ENCODE assay signal across 17 cellular contexts in the genomic region with DNA sequence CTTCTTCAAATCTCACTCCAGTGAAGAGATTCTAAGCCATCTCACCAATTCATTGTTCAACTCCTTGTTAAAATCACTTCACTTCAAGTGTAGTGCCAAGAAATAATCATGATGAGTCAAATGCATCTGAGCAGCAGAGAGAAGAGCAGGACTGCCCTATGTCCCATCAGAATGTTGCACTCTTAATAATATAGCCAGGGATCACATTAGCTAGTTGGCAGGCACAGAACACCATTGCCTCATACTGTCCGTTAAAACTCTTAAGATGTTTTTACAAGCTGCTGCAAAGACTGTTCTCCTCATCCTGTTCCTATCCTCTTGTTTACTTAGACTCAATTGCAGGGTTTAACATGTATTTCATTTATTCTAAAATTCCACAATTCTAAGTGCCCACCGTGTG.
DNase-seq lines count a peak whose midpoint lies in the region; ATAC-seq and TF ChIP-seq lines count a peak whose summit lies in the region.
"Had no signal": no experiment of that assay in that cellular context is flagged by ENCODE, and none has a peak within 500 bp of the region (broad histone marks: within the 10 kb centered on the region; RNA-seq: fewer than 3 reads in every experiment).

No MANE protein-coding gene starts in this region.

- no peaks in the 10 kb centered on the region for H3K9me3 ChIP-seq in SK-N-SH
- H3K9me3 ChIP-seq in left lung: no peaks in the 10 kb centered on the region
- no peaks in the 10 kb centered on the region for H3K9me3 ChIP-seq in upper lobe of right lung
- no peaks in the 10 kb centered on the region for H3K9me3 ChIP-seq in WERI-Rb-1 (ENCODE audit: severe bottlenecking)
- H3K9me3 ChIP-seq: Peyer's patch had no signal

- no peaks in the 10 kb centered on the region for H3F3A ChIP-seq in SK-N-SH (replicated peaks; ENCODE audit: insufficient read depth)

- H3K27me3 ChIP-seq in SK-N-SH (ENCODE audit: insufficient read depth): no peaks in the 10 kb centered on the region
- no peaks in the 10 kb centered on the region for H3K27me3 ChIP-seq in left lung
- H3K27me3 ChIP-seq in upper lobe of right lung: no peaks in the 10 kb centered on the region
- no peaks in the 10 kb centered on the region for H3K27me3 ChIP-seq in WERI-Rb-1 (ENCODE audit: insufficient read depth, low read depth, severe bottlenecking)
- H3K27me3 ChIP-seq: Peyer's patch had no signal

- H3K36me3 ChIP-seq in SK-N-SH (replicated peaks in 1 of 2; ENCODE audit: control insufficient read depth in 1 of 2, insufficient read depth in 2 of 2, low read length in 1 of 2): no peaks in the 10 kb centered on the region
- H3K36me3 ChIP-seq in left lung: no peaks in the 10 kb centered on the region
- H3K36me3 ChIP-seq in upper lobe of right lung: no peaks in the 10 kb centered on the region
- H3K36me3 ChIP-seq in WERI-Rb-1: no peaks in the 10 kb centered on the region
- H3K36me3 ChIP-seq: Peyer's patch had no signal

- no peak overlapping the region for H3K4me2 ChIP-seq in SK-N-SH

- TF ChIP-seq EP300 in SK-N-SH (IDR thresholded peaks at IDR 0.05; ENCODE audit: borderline replicate concordance in 1 of 2, low read depth in 1 of 2, low read length in 1 of 2): no peak

- intact Hi-C loops in left lung (cut with DNase I): no loop called here
- intact Hi-C loops in upper lobe of right lung (cut with DNase I): no loop called here

- H3K9ac ChIP-seq in SK-N-SH: no peak overlapping the region

- peak; percentile 66 for ATAC-seq in SK-N-SH treated with all-trans-retinoic acid at 6 μM for 48 hours
- peak; percentile 75 for ATAC-seq in left lung
- ATAC-seq in upper lobe of right lung: peak; percentile 35
- ATAC-seq: natural killer cell treated with Interleukin-12 subunit alpha and Interleukin-12 subunit beta and Interleukin-15 and Interleukin-18, amount 100 ng/mL, for 72 hours had no signal

- no peak for TF ChIP-seq CTCF in SK-N-SH (IDR thresholded peaks at IDR 0.05)
- TF ChIP-seq CTCF in choroid plexus epithelial cell (conservative IDR thresholded peaks at IDR 0.05; ENCODE audit: low read depth, low read length): no peak
- no peak for TF ChIP-seq CTCF in left lung (IDR thresholded peaks at IDR 0.05)
- TF ChIP-seq CTCF in upper lobe of right lung (IDR thresholded peaks at IDR 0.05): no peak
- no peak for TF ChIP-seq CTCF in WERI-Rb-1 (IDR thresholded peaks at IDR 0.05; ENCODE audit: low read depth, low read length)

- 60% methylated on average over 2 of the region's 2 CpGs for WGBS in SK-N-SH (ENCODE audit: low lambda C conversion rate)

- CTCF ChIA-PET in SK-N-SH (lab: Yijun Ruan, JAX): no interaction called here

- no peaks in the 10 kb centered on the region for H3K79me2 ChIP-seq in SK-N-SH (ENCODE audit: insufficient read depth)

- no peak overlapping the region for H3K4me3 ChIP-seq in SK-N-SH (ENCODE audit: low read depth in 2 of 2, low read length in 1 of 2)
- H3K4me3 ChIP-seq in choroid plexus epithelial cell (ENCODE audit: low read depth, low read length): no peak overlapping the region
- H3K4me3 ChIP-seq in left lung: no peak overlapping the region
- no peak overlapping the region for H3K4me3 ChIP-seq in upper lobe of right lung
- H3K4me3 ChIP-seq in WERI-Rb-1 (ENCODE audit: low read depth, low read length): no peak overlapping the region
- H3K4me3 ChIP-seq: Peyer's patch had no signal

- no peak for TF ChIP-seq RAD21 in SK-N-SH (IDR thresholded peaks at IDR 0.05; ENCODE audit: low read length)

- no peaks in the 10 kb centered on the region for H4K20me1 ChIP-seq in SK-N-SH (ENCODE audit: insufficient read depth)

- DNase-seq in SK-N-SH: no peak
- peak; percentile 61 for DNase-seq in choroid plexus epithelial cell (ENCODE audit: low read depth)
- DNase-seq in left lung: no peak
- DNase-seq in upper lobe of right lung: no peak
- no peak for DNase-seq in WERI-Rb-1
- no peak for DNase-seq in activated gamma-delta T cell treated with Interleukin-2 at 50 U/mL for 16 hours
- no peak for DNase-seq in NCI-H2107 treated with DMSO at 0.1 percent for 48 hours (lab: John Stamatoyannopoulos, UW; ENCODE audit: unreplicated experiment)
- DNase-seq: activated CD4-positive, alpha-beta T cell treated with anti-CD3 and anti-CD28 coated beads, Interleukin-2, amount 10 ng/mL, durations not matched to agents 24 days and 14 days; activated T-cell treated with anti-CD3 and anti-CD28 coated beads, Interleukin-2, amount 50 U/mL, for 48 hours; Calu3; effector memory CD4-positive, alpha-beta T cell; hippocampal formation; NCI-H1092; NCI-H524 treated with DMSO at 0.1 percent for 48 hours; Peyer's patch had no signal

- H2AFZ ChIP-seq in SK-N-SH (ENCODE audit: low read depth): no peak overlapping the region; the same call in 1 of the 2 replicates

- H3K27ac ChIP-seq in SK-N-SH (ENCODE audit: low read depth in 2 of 2, low read length in 1 of 2): no peak overlapping the region
- H3K27ac ChIP-seq in left lung: no peak overlapping the region
- H3K27ac ChIP-seq in upper lobe of right lung: no peak overlapping the region
- no peak overlapping the region for H3K27ac ChIP-seq in WERI-Rb-1

- POLR2A ChIA-PET in SK-N-SH (lab: Yijun Ruan, JAX): no interaction called here

- H3K9me2 ChIP-seq in SK-N-SH: no peaks in the 10 kb centered on the region

- H3K4me1 ChIP-seq in SK-N-SH (ENCODE audit: control insufficient read depth in 1 of 2, insufficient read depth in 2 of 2, low read depth in 1 of 2, low read length in 1 of 2) (peaks cover 0 to 7% of the 10 kb centered on the region in 2 experiments; a peak in 1 of 4 replicates), left lung (no peaks in the 10 kb centered on the region), upper lobe of right lung (peaks cover 7% of the 10 kb centered on the region)
- H3K4me1 ChIP-seq: Peyer's patch had no signal

TF ChIP-seq in SK-N-SH treated with all-trans-retinoic acid at 6 μM for 48 hours, 23 proteins besides CTCF, POLR2A, EP300 and RAD21 (continues in another document):
- TF ChIP-seq ZFP3 (CRISPR knock-in tag; IDR thresholded peaks at IDR 0.05) (no peak), ZNF70 (CRISPR knock-in tag; IDR thresholded peaks at IDR 0.05) (no peak), BACH2 (CRISPR knock-in tag; IDR thresholded peaks at IDR 0.05; ENCODE audit: borderline replicate concordance) (no peak), OSR1 (CRISPR knock-in tag; IDR thresholded peaks at IDR 0.05) (no peak)
- TF ChIP-seq, protein P1, sequence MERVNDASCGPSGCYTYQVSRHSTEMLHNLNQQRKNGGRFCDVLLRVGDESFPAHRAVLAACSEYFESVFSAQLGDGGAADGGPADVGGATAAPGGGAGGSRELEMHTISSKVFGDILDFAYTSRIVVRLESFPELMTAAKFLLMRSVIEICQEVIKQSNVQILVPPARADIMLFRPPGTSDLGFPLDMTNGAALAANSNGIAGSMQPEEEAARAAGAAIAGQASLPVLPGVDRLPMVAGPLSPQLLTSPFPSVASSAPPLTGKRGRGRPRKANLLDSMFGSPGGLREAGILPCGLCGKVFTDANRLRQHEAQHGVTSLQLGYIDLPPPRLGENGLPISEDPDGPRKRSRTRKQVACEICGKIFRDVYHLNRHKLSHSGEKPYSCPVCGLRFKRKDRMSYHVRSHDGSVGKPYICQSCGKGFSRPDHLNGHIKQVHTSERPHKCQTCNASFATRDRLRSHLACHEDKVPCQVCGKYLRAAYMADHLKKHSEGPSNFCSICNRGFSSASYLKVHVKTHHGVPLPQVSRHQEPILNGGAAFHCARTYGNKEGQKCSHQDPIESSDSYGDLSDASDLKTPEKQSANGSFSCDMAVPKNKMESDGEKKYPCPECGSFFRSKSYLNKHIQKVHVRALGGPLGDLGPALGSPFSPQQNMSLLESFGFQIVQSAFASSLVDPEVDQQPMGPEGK (CRISPR knock-in tag; IDR thresholded peaks at IDR 0.05; ENCODE audit: borderline replicate concordance): no peak

TF ChIP-seq in SK-N-SH, 30 proteins besides CTCF, POLR2A, EP300 and RAD21:
- TF ChIP-seq NFIC (IDR thresholded peaks at IDR 0.05; ENCODE audit: borderline replicate concordance): no peak
